In the genomic region with DNA sequence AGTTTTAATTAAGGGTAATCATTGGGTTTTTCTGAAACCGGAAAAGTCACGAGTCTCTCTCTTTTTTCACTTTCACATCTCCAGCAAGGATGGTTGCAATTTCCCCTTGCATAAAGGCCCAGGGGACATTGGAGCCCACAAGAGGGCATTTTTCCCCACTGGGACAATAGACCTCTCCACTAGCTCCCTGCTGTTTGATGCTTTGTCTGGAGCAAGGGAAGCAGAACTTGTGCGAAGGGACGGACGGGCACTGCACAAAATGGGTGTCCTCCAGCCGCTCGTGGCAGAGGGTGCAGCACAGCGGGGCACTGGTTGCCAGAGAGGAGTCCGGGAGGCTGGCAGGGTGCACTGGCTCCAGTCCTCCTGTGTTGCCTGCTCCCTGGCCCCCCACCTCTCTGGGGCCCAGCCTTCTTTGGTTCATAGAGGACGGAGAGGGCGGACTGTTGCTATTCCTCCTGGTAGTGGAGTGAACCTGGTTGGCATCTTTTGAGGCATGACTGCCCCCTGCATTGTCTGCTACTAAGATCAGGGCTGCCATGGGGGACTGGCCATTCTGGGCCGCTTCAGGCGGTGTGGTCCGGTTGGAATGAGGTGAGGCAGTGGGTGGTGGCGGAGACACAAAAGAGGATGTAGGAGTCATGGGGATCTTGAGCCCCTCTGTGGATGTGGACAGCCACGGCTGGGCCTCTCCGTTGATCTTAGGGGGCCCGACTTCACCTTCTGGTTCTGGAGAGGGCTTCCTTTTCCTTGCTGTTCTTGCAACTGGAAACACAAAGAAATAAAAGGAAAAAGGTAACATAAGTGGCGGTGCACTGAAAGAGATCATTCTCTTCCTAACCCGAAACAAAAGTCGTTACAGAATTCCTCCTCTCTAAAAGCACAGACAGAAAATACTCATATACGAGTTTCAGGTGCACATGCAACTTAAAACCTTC, we compare ENCODE assay signal across 8 cellular contexts. TPM values are rescaled to one million over a fixed set of nuclear protein-coding genes. Genes with fewer than 3 reads are reported as not detected.
DNase-seq lines count a peak whose midpoint lies in the region; ATAC-seq lines count a peak whose summit lies in the region.

No MANE protein-coding gene starts in this region.

- peak overlapping the region; percentile 94 for H3K27ac Mint-ChIP-seq in activated T-cell treated with anti-CD3 and anti-CD28 coated beads, Interleukin-2, amount 50 U/mL, for 72 hours

- peak; percentile 44 for DNase-seq in stimulated activated CD4-positive, alpha-beta T cell treated with anti-CD3 and anti-CD28 coated beads, Interleukin-15, amount 100 ng/mL, for 24 hours
- no peak for DNase-seq in stimulated activated CD4-positive, alpha-beta T cell treated with anti-CD3 and anti-CD28 coated beads, Interleukin-2, amount 100 ng/mL, for 48 hours
- DNase-seq in NCI-H510A (lab: John Stamatoyannopoulos, UW): peak; percentile 61
- peak; percentile 43 for DNase-seq in activated T-cell treated with anti-CD3 and anti-CD28 coated beads, Interleukin-2, amount 50 U/mL, for 72 hours
- DNase-seq in glomerular visceral epithelial cell (ENCODE audit: extremely low spot score): peak; percentile 61
- DNase-seq in pons (ENCODE audit: low spot score): peak; percentile 88

- no peaks in the 10 kb centered on the region for H3K27me3 Mint-ChIP-seq in activated T-cell treated with anti-CD3 and anti-CD28 coated beads, Interleukin-2, amount 50 U/mL, for 72 hours (ENCODE audit: low read depth)

- no peaks in the 10 kb centered on the region for H3K9me3 Mint-ChIP-seq in activated T-cell treated with anti-CD3 and anti-CD28 coated beads, Interleukin-2, amount 50 U/mL, for 72 hours

- peaks cover 37 to 48% of the 10 kb centered on the region in 2 donors for H3K36me3 Mint-ChIP-seq in activated T-cell treated with anti-CD3 and anti-CD28 coated beads, Interleukin-2, amount 50 U/mL, for 72 hours (ENCODE audit: insufficient read depth in 2 of 2)

- ATAC-seq in activated T-cell treated with anti-CD3 and anti-CD28 coated beads, Interleukin-2, amount 50 U/mL, for 72 hours (replicated peaks in 1 of 2): no peak
- ATAC-seq in GM18907 (IDR thresholded peaks at IDR 0.05; ENCODE audit: unreplicated experiment) (no peak), GM19035 (IDR thresholded peaks at IDR 0.05; ENCODE audit: unreplicated experiment) (no peak)

- H3K4me1 Mint-ChIP-seq in activated T-cell treated with anti-CD3 and anti-CD28 coated beads, Interleukin-2, amount 50 U/mL, for 72 hours (ENCODE audit: low read depth): peaks cover 43% of the 10 kb centered on the region

- H3K4me3 Mint-ChIP-seq in activated T-cell treated with anti-CD3 and anti-CD28 coated beads, Interleukin-2, amount 50 U/mL, for 72 hours: peak overlapping the region; percentile 82 to 97

RNA-seq across cellular contexts. Expression of gene IRF2BP2, which starts 2.6 kb away (rescaled TPM):
- 100 to 1,000 TPM; 238 to 283 TPM for total RNA-seq in activated T-cell treated with anti-CD3 and anti-CD28 coated beads, Interleukin-2, amount 50 U/mL, for 72 hours

Comparison
In these comparisons a context has a peak if more than half of its experiments do, and no peak if none do; other contexts are left out.
1. DNase-seq: peak in stimulated activated CD4-positive, alpha-beta T cell treated with anti-CD3 and anti-CD28 coated beads, Interleukin-15, amount 100 ng/mL, for 24 hours (single experiment), NCI-H510A (single experiment), activated T-cell treated with anti-CD3 and anti-CD28 coated beads, Interleukin-2, amount 50 U/mL, for 72 hours (2 of 2), glomerular visceral epithelial cell (single experiment) and pons (single experiment); none in stimulated activated CD4-positive, alpha-beta T cell treated with anti-CD3 and anti-CD28 coated beads, Interleukin-2, amount 100 ng/mL, for 48 hours (0 of 2).